ENCODE assay signal across 17 cellular contexts in the genomic region with DNA sequence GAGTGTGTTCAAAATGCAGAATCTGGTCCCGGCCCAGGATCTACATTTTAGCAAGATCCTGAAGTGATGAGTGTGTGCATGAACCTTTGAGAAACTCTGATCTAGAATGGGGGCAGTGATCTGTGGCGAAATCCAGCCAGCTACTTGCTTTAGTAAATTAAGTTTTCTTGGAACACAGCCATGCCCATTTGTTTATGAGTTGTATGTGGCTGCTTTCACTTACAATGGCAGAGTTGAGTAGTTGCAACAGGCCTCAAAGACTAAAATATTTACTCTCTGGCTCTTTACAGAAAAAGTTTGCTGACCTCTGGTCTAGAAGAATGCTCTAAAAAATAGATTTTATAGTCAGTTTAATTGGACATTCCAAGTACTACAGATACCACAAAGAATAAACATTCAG.
A peak's percentile ranks its signal among the peaks of the same experiment; 100 is the strongest.
DNase-seq lines count a peak whose midpoint lies in the region; ATAC-seq and TF ChIP-seq lines count a peak whose summit lies in the region.
"Had no signal": no experiment of that assay in that cellular context is flagged by ENCODE, and none has a peak within 500 bp of the region (broad histone marks: within the 10 kb centered on the region; RNA-seq: fewer than 3 reads in every experiment).

No MANE protein-coding gene starts in this region.

- H3K27me3 ChIP-seq in gastroesophageal sphincter, result no peaks in the 10 kb centered on the region
- H3K27me3 ChIP-seq: adrenal gland, esophagus muscularis mucosa, neutrophil, spleen, stomach had no signal

- peaks cover 0 to 14% (median 0%) of the 10 kb centered on the region in 3 donors for H3K4me1 ChIP-seq in gastroesophageal sphincter
- H3K4me1 ChIP-seq: adrenal gland, spleen had no signal

- peak; percentile 38 for DNase-seq in AG04449 (ENCODE audit: low read depth, low spot score)
- DNase-seq in H4 (ENCODE audit: low spot score), result peak; percentile 59
- DNase-seq in astrocyte of the cerebellum (ENCODE audit: low read depth), result peak; percentile 16
- peak; percentile 45 for DNase-seq in kidney tubule cell (ENCODE audit: low spot score)
- DNase-seq in hippocampal formation (lab: John Stamatoyannopoulos, UW), result no peak
- DNase-seq in foreskin melanocyte, result no peak
- DNase-seq in AG20443 (ENCODE audit: low spot score), result no peak
- DNase-seq: activated T-cell treated with anti-CD3 and anti-CD28 coated beads, Interleukin-2, amount 50 U/mL, for 48 hours; NCI-H1417 treated with DMSO at 0.1 percent for 48 hours; NCI-H526 treated with DMSO at 0.1 percent for 48 hours; spleen; stomach had no signal

- in situ Hi-C loops in astrocyte of the cerebellum (cut with HindIII; ENCODE audit: low sequenced_read_pairs), result no loop called here

- no peaks in the 10 kb centered on the region for H3K36me3 ChIP-seq in gastroesophageal sphincter
- H3K36me3 ChIP-seq: adrenal gland, esophagus muscularis mucosa, neutrophil, spleen, stomach had no signal

- H3K4me3 ChIP-seq in AG04449 (ENCODE audit: low read depth, low read length) (no peak overlapping the region), astrocyte of the cerebellum (ENCODE audit: low read depth, low read length) (no peak overlapping the region), gastroesophageal sphincter (no peak overlapping the region)
- H3K4me3 ChIP-seq: adrenal gland, coronary artery, esophagus muscularis mucosa, spleen, stomach had no signal

- no peak for TF ChIP-seq POLR2A in gastroesophageal sphincter (IDR thresholded peaks at IDR 0.05)

- no peak for ATAC-seq in gastroesophageal sphincter

- POLR2A ChIA-PET in AG04449 (lab: Yijun Ruan, JAX), result no interaction called here

- TF ChIP-seq CTCF in AG04449 (IDR thresholded peaks at IDR 0.05; ENCODE audit: insufficient read depth, low read length, missing control alignments), result no peak
- TF ChIP-seq CTCF in astrocyte of the cerebellum (IDR thresholded peaks at IDR 0.05; ENCODE audit: low read depth, low read length, missing control alignments), result no peak
- TF ChIP-seq CTCF in gastroesophageal sphincter (IDR thresholded peaks at IDR 0.05), result no peak

- H3K27ac ChIP-seq in gastroesophageal sphincter, result no peak overlapping the region
- H3K27ac ChIP-seq: adrenal gland, coronary artery, esophagus muscularis mucosa, neutrophil, spleen, stomach had no signal

- H3K9me3 ChIP-seq in gastroesophageal sphincter, result no peaks in the 10 kb centered on the region
- H3K9me3 ChIP-seq: adrenal gland, esophagus muscularis mucosa, neutrophil, stomach had no signal

- TF ChIP-seq EP300 in gastroesophageal sphincter (IDR thresholded peaks at IDR 0.05), result no peak

- 60% methylated on average over 1 of the region's 2 CpGs; no CpG with 5 or more reads in 1 of the 2 donors for WGBS in gastroesophageal sphincter (ENCODE audit: low coverage in 1 of 2), 2 donors

- CTCF ChIA-PET in AG04449 (lab: Yijun Ruan, JAX), result interaction anchor here (0.7 kb wide), 1 partner anchor 13 kb away, joined by 3 read pairs; no protein-coding TSS in a partner anchor

Comparison
In these comparisons a context has a peak if more than half of its experiments do, and no peak if none do; other contexts are left out.
1. DNase-seq: peak in AG04449 (single experiment), H4 (single experiment), astrocyte of the cerebellum (single experiment) and kidney tubule cell (single experiment); none in hippocampal formation (0 of 2), foreskin melanocyte (single experiment) and AG20443 (single experiment).